ENCODE assay signal across 28 cellular contexts in genomic region chr9:120327322-120327721, GRCh38.
DNase-seq lines count a peak whose midpoint lies in the region; ATAC-seq, FAIRE-seq and TF ChIP-seq lines count a peak whose summit lies in the region.
"Had no signal": no experiment of that assay in that cellular context is flagged by ENCODE, and none has a peak within 500 bp of the region (broad histone marks: within the 10 kb centered on the region; RNA-seq: fewer than 3 reads in every experiment).

No MANE protein-coding gene starts in this region.

- peaks cover 3% of the 10 kb centered on the region for H3K27me3 Mint-ChIP-seq in activated CD8-positive, alpha-beta memory T cell treated with anti-CD3 and anti-CD28 coated beads, Interleukin-2, amount 10 ng/mL, durations not matched to agents 7 days and 5 days
- H3K27me3 Mint-ChIP-seq: CD4-positive, CD25-positive, alpha-beta regulatory T cell had no signal

- H3K4me3 Mint-ChIP-seq in activated CD8-positive, alpha-beta memory T cell treated with anti-CD3 and anti-CD28 coated beads, Interleukin-2, amount 10 ng/mL, durations not matched to agents 7 days and 5 days = no peak overlapping the region
- H3K4me3 Mint-ChIP-seq: CD14-positive monocyte; CD4-positive, alpha-beta memory T cell; CD4-positive, CD25-positive, alpha-beta regulatory T cell; CD8-positive, alpha-beta memory T cell had no signal

- no peak overlapping the region for H3K4me3 ChIP-seq in BLaER1 treated with 17β-estradiol and CSF1 and Interleukin-3, amounts not matched to agents 10 nM and 100 nM
- H3K4me3 ChIP-seq in esophagus muscularis mucosa (no peak overlapping the region), pancreas (no peak overlapping the region), PC-9 (no peak overlapping the region)
- H3K4me3 ChIP-seq: GM12878 had no signal

- no peak overlapping the region for H3K9ac ChIP-seq in BLaER1 treated with 17β-estradiol and CSF1 and Interleukin-3, amounts not matched to agents 10 nM and 100 nM

- TF ChIP-seq CTCF in esophagus muscularis mucosa (IDR thresholded peaks at IDR 0.05) (no peak), pancreas (IDR thresholded peaks at IDR 0.05) (no peak), PC-9 (conservative IDR thresholded peaks at IDR 0.05) (no peak)

- H4K20me1 ChIP-seq in BLaER1 treated with 17β-estradiol and CSF1 and Interleukin-3, amounts not matched to agents 10 nM and 100 nM = no peaks in the 10 kb centered on the region
- H4K20me1 ChIP-seq in PC-9 (ENCODE audit: insufficient read depth) = no peaks in the 10 kb centered on the region

- no peaks in the 10 kb centered on the region for H3K9me2 ChIP-seq in PC-9 (ENCODE audit: insufficient read depth)

- FAIRE-seq in pancreas (lab: Jason Lieb, UNC) = no peak
- FAIRE-seq: A204.1, GM12878, GM12892, GM18507 had no signal

- no TSS peak for BruUV-seq in PC-9 (replicated peaks; lab: Mats Ljungman, UMichigan)

- POLR2A ChIA-PET in PC-9 (lab: Charles Lee; ENCODE audit: unreplicated experiment) = no interaction called here

- peaks cover 3% of the 10 kb centered on the region for H3K4me1 Mint-ChIP-seq in activated CD8-positive, alpha-beta memory T cell treated with anti-CD3 and anti-CD28 coated beads, Interleukin-2, amount 10 ng/mL, durations not matched to agents 7 days and 5 days
- H3K4me1 Mint-ChIP-seq: CD4-positive, alpha-beta memory T cell; CD4-positive, CD25-positive, alpha-beta regulatory T cell; CD8-positive, alpha-beta memory T cell had no signal

- peak overlapping the region; percentile 33 to 69 (median 51) for H3K4me2 ChIP-seq in BLaER1 treated with 17β-estradiol and CSF1 and Interleukin-3, amounts not matched to agents 10 nM and 100 nM
- no peak overlapping the region for H3K4me2 ChIP-seq in PC-9

- no peak for TF ChIP-seq EP300 in esophagus muscularis mucosa (IDR thresholded peaks at IDR 0.05)

- 93% methylated on average over 3 of the region's 3 CpGs for WGBS in esophagus muscularis mucosa
- 48 to 57% methylated on average over 3 of the region's 3 CpGs for WGBS in pancreas, 2 donors

- no peak overlapping the region for H3K27ac Mint-ChIP-seq in activated CD8-positive, alpha-beta memory T cell treated with anti-CD3 and anti-CD28 coated beads, Interleukin-2, amount 10 ng/mL, durations not matched to agents 7 days and 5 days
- H3K27ac Mint-ChIP-seq: CD14-positive monocyte; CD8-positive, alpha-beta memory T cell had no signal

- H3K27ac ChIP-seq in BLaER1 treated with 17β-estradiol and CSF1 and Interleukin-3, amounts not matched to agents 10 nM and 100 nM = no peak overlapping the region
- H3K27ac ChIP-seq in esophagus muscularis mucosa (replicated peaks in 1 of 4) (no peak overlapping the region), pancreas (no peak overlapping the region), PC-9 (no peak overlapping the region)

- TF ChIP-seq POLR2A in esophagus muscularis mucosa (IDR thresholded peaks at IDR 0.05; ENCODE audit: low read depth) = no peak

- CTCF ChIA-PET in activated CD8-positive, alpha-beta memory T cell treated with anti-CD3 and anti-CD28 coated beads, Interleukin-2, amount 10 ng/mL, durations not matched to agents 7 days and 5 days (lab: Charles Lee) = no interaction called here
- CTCF ChIA-PET in PC-9 (lab: Charles Lee) = no interaction called here

- no peaks in the 10 kb centered on the region for H3K9me3 Mint-ChIP-seq in activated CD8-positive, alpha-beta memory T cell treated with anti-CD3 and anti-CD28 coated beads, Interleukin-2, amount 10 ng/mL, durations not matched to agents 7 days and 5 days (ENCODE audit: low read depth)

- intact Hi-C loops in esophagus muscularis mucosa (cut with DNase I) = no loop called here
- intact Hi-C loops in pancreas (cut with DNase I) = no loop called here
- intact Hi-C loops in PC-9 (cut with micrococcal nuclease; ENCODE audit: unreplicated experiment) = no loop called here

- peaks cover 0 to 15% (median 5%) of the 10 kb centered on the region in 11 experiments; a peak in 8 of 22 replicates for H3K9me3 ChIP-seq in BLaER1 treated with 17β-estradiol and CSF1 and Interleukin-3, amounts not matched to agents 10 nM and 100 nM (replicated peaks in 1 of 11)
- H3K9me3 ChIP-seq in esophagus muscularis mucosa = peaks cover 0 to 6% (median 0%) of the 10 kb centered on the region in 4 donors
- H3K9me3 ChIP-seq in pancreas = no peaks in the 10 kb centered on the region
- H3K9me3 ChIP-seq in PC-9 (ENCODE audit: insufficient read depth, low read depth) = no peaks in the 10 kb centered on the region
- H3K9me3 ChIP-seq: BE2C had no signal

- no peaks in the 10 kb centered on the region for H3K36me3 ChIP-seq in BLaER1 treated with 17β-estradiol and CSF1 and Interleukin-3, amounts not matched to agents 10 nM and 100 nM
- H3K36me3 ChIP-seq in esophagus muscularis mucosa (no peaks in the 10 kb centered on the region), pancreas (no peaks in the 10 kb centered on the region), PC-9 (ENCODE audit: low read depth) (no peaks in the 10 kb centered on the region)
- H3K36me3 ChIP-seq: BE2C had no signal

- peaks cover 10 to 24% (median 13%) of the 10 kb centered on the region in 10 experiments for H3K4me1 ChIP-seq in BLaER1 treated with 17β-estradiol and CSF1 and Interleukin-3, amounts not matched to agents 10 nM and 100 nM
- H3K4me1 ChIP-seq in esophagus muscularis mucosa (no peaks in the 10 kb centered on the region), pancreas (no peaks in the 10 kb centered on the region), PC-9 (replicated peaks; ENCODE audit: insufficient read depth) (no peaks in the 10 kb centered on the region)

- DNase-seq in activated CD8-positive, alpha-beta memory T cell treated with anti-CD3 and anti-CD28 coated beads, Interleukin-2, amount 10 ng/mL, durations not matched to agents 7 days and 5 days = peak; percentile 18
- DNase-seq in activated CD8-positive, alpha-beta memory T cell treated with anti-CD3 and anti-CD28 coated beads, Interleukin-2, amount 50 U/mL, for 48 hours = no peak
- DNase-seq in esophagus muscularis mucosa (ENCODE audit: extremely low spot score) (peak; percentile 34), pancreas (peak in 2 of 6 donors; percentile 17 to 36), NCI-H345 treated with DMSO at 0.1 percent for 48 hours (lab: John Stamatoyannopoulos, UW; ENCODE audit: unreplicated experiment) (no peak), PC-9 (no peak)
- DNase-seq: 8988T; ACHN; BE2C; C1 segment of cervical spinal cord; CD4-positive, alpha-beta memory T cell; CD4-positive, CD25-positive, alpha-beta regulatory T cell; CD8-positive, alpha-beta memory T cell; COR-L47; DMS 273 treated with DMSO at 0.1 percent for 48 hours; DMS153; DMS53; DMS79; DND-41; EL; GDM1 had no signal

- no peaks in the 10 kb centered on the region for H3K36me3 Mint-ChIP-seq in activated CD8-positive, alpha-beta memory T cell treated with anti-CD3 and anti-CD28 coated beads, Interleukin-2, amount 10 ng/mL, durations not matched to agents 7 days and 5 days
- H3K36me3 Mint-ChIP-seq: CD14-positive monocyte; CD4-positive, CD25-positive, alpha-beta regulatory T cell; CD8-positive, alpha-beta memory T cell had no signal

- H2AFZ ChIP-seq in PC-9 = no peak overlapping the region

- H3F3A ChIP-seq in PC-9 (ENCODE audit: insufficient read depth, low read depth) = no peaks in the 10 kb centered on the region

- no peaks in the 10 kb centered on the region for H3K27me3 ChIP-seq in BLaER1 treated with 17β-estradiol and CSF1 and Interleukin-3, amounts not matched to agents 10 nM and 100 nM
- no peaks in the 10 kb centered on the region for H3K27me3 ChIP-seq in esophagus muscularis mucosa
- no peaks in the 10 kb centered on the region for H3K27me3 ChIP-seq in pancreas
- peaks cover 70% of the 10 kb centered on the region for H3K27me3 ChIP-seq in PC-9 (ENCODE audit: insufficient read depth, low read depth)
- H3K27me3 ChIP-seq: BE2C had no signal

- no peaks in the 10 kb centered on the region for H3K79me2 ChIP-seq in PC-9 (ENCODE audit: low read depth)

- ATAC-seq in activated CD8-positive, alpha-beta memory T cell treated with anti-CD3 and anti-CD28 coated beads, Interleukin-2, amount 10 ng/mL, durations not matched to agents 7 days and 5 days = no peak
- peak in 3 of 4 donors; percentile 40 to 73 (median 68) for ATAC-seq in pancreas
- ATAC-seq in HG03442 (IDR thresholded peaks at IDR 0.05; ENCODE audit: unreplicated experiment) = no peak
- ATAC-seq: GM12878 had no signal

Comparison
In these comparisons a context has a peak if more than half of its experiments do, and no peak if none do; other contexts are left out.
1. DNase-seq: peak in activated CD8-positive, alpha-beta memory T cell treated with anti-CD3 and anti-CD28 coated beads, Interleukin-2, amount 10 ng/mL, durations not matched to agents 7 days and 5 days (single experiment) and esophagus muscularis mucosa (single experiment); none in activated CD8-positive, alpha-beta memory T cell treated with anti-CD3 and anti-CD28 coated beads, Interleukin-2, amount 50 U/mL, for 48 hours (single experiment), NCI-H345 treated with DMSO at 0.1 percent for 48 hours (single experiment) and PC-9 (0 of 2).
2. ATAC-seq: peak in pancreas (3 of 4); none in activated CD8-positive, alpha-beta memory T cell treated with anti-CD3 and anti-CD28 coated beads, Interleukin-2, amount 10 ng/mL, durations not matched to agents 7 days and 5 days (single experiment) and HG03442 (single experiment).